In the genomic region with DNA sequence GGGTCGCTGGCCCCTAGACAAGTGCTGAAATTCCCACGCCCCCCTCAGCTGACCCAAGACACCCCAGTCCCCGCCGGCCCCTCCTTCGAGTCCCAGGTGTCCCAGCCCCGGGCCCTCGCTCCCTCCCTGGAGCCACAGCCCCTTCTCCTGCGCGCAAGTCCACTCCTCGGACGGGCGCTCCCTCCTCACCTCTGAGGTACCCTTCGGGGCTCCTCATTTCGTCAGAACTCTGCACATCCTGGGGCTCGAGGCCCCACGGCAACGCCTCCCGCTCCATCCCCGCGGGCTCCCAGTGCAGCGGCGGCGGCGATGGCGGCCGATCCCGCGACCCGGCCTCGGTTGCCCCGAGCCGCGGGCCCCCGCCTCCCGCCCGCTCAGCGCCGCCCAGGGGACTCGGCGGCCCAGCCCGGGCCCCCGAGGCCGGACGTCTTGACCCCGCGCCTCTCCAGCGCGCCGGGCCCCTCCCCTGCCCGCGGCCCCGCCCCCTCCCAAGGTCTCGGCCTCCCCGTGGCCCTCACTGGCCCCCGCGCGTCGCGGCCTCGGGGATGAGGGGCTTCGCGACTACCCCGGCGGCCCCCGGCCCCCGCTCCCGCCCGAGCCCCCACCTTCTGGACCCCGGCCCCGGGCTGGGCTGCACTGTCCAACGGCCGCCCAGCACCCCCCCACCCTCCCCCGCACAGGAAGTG, we compare ENCODE assay signal across 8 cellular contexts. TPM values are rescaled to one million over a fixed set of nuclear protein-coding genes. Genes with fewer than 3 reads are reported as not detected.
DNase-seq lines count a peak whose midpoint lies in the region; ATAC-seq, FAIRE-seq and TF ChIP-seq lines count a peak whose summit lies in the region.

Gene ZNF768 (minus strand): TSS at position 430 of the 686 bp plus-strand sequence. CDS start 153 bp downstream, at position 277.

- TF ChIP-seq EP300 in tibial nerve (IDR thresholded peaks at IDR 0.05) = no peak

- no peak for TF ChIP-seq POLR2A in endothelial cell of umbilical vein (IDR thresholded peaks at IDR 0.05; ENCODE audit: low read depth, low read length)
- no peak for TF ChIP-seq POLR2A in tibial nerve (IDR thresholded peaks at IDR 0.05)

- FAIRE-seq in endothelial cell of umbilical vein (lab: Jason Lieb, UNC) = no peak

- peak within 1 kb of the TSS; percentile 72 for H2AFZ ChIP-seq in endothelial cell of umbilical vein (ENCODE audit: low read depth, low read length)

- POLR2A ChIA-PET in endothelial cell of umbilical vein (lab: Charles Lee) = interaction anchor here (0.6 to 1.3 kb wide), 3 partner anchors 32 to 347 kb away, joined by 3 to 4 read pairs (median 4); partner anchors contain the start of gene ZNF764

- intact Hi-C loops in endothelial cell of umbilical vein (cut with micrococcal nuclease) = loop anchor here (1.0 to 5.0 kb wide), 5 partner anchors 59 to 171 kb away; partner anchors contain the start of genes FBRS, SRCAP and ZNF785

- H3K27me3 ChIP-seq in HUES6 (ENCODE audit: control insufficient read depth, insufficient read depth, low read length) = no peaks in the 10 kb centered on the region
- H3K27me3 ChIP-seq in endothelial cell of umbilical vein (ENCODE audit: control insufficient read depth in 2 of 2, insufficient read depth in 2 of 2, low read length in 2 of 2) = no peaks in the 10 kb centered on the region
- H3K27me3 ChIP-seq in mononuclear cell (ENCODE audit: insufficient read depth, low read length) = no peaks in the 10 kb centered on the region
- no peaks in the 10 kb centered on the region for H3K27me3 ChIP-seq in tibial nerve

- H3K4me1 ChIP-seq in HUES6 (ENCODE audit: control insufficient read depth, insufficient read depth, low read length) (peaks cover 7% of the 10 kb centered on the region), endothelial cell of umbilical vein (ENCODE audit: control insufficient read depth, extremely low read depth, insufficient read depth, low read length) (peaks cover 4% of the 10 kb centered on the region), mononuclear cell (ENCODE audit: insufficient read depth, low read length) (peaks cover 27% of the 10 kb centered on the region), tibial nerve (peaks cover 0 to 38% (median 11%) of the 10 kb centered on the region in 4 donors)

- H3K9me3 ChIP-seq in HUES6 (ENCODE audit: control insufficient read depth, insufficient read depth, low read depth, low read length) = no peaks in the 10 kb centered on the region
- no peaks in the 10 kb centered on the region for H3K9me3 ChIP-seq in endothelial cell of umbilical vein (replicated peaks; ENCODE audit: control insufficient read depth, insufficient read depth, low read length)
- no peaks in the 10 kb centered on the region for H3K9me3 ChIP-seq in mononuclear cell (ENCODE audit: low read depth, low read length)
- no peaks in the 10 kb centered on the region for H3K9me3 ChIP-seq in tibial nerve

- CTCF ChIA-PET in endothelial cell of umbilical vein (lab: Charles Lee) = interaction anchor here (1.0 to 1.5 kb wide), 8 partner anchors 9 to 76 kb away, joined by 3 to 14 read pairs (median 4); partner anchors contain the start of gene ZNF747

- TF ChIP-seq CTCF in endothelial cell of umbilical vein (IDR thresholded peaks at IDR 0.05; ENCODE audit: extremely low read depth in 1 of 2, insufficient read depth in 1 of 2, low read depth in 1 of 2, low read length in 2 of 2) (no peak), tibial nerve (IDR thresholded peaks at IDR 0.05) (no peak)

- H3K9me1 ChIP-seq in endothelial cell of umbilical vein (replicated peaks; ENCODE audit: control insufficient read depth, extremely low read depth, insufficient read depth, low read length) = no peaks in the 10 kb centered on the region

- no TSS peak for BruUV-seq in endothelial cell of umbilical vein (replicated peaks; lab: Mats Ljungman, UMichigan)

- H3K4me2 ChIP-seq in endothelial cell of umbilical vein (ENCODE audit: insufficient read depth, low read length) = peak within 1 kb of the TSS; percentile 67

- peak within 1 kb of the TSS; percentile 87; the same call in 1 of the 2 replicates for H3K27ac ChIP-seq in HUES6 (ENCODE audit: low read depth, low read length)
- peak within 1 kb of the TSS; percentile 80 for H3K27ac ChIP-seq in endothelial cell of umbilical vein (ENCODE audit: insufficient read depth, low read depth, low read length)
- H3K27ac ChIP-seq in tibial nerve = peak within 1 kb of the TSS; percentile 93 to 99 (median 98)

- dilution Hi-C loops in endothelial cell of umbilical vein (cut with MboI; ENCODE audit: extremely low pct_ligation_motif_present, low sequenced_read_pairs) = no loop called here

- DNase-seq in COLO668 (lab: John Stamatoyannopoulos, UW; ENCODE audit: unreplicated experiment) = peak; percentile 71
- peak; percentile 15 to 18 for DNase-seq in activated CD4-positive, alpha-beta T cell treated with anti-CD3 and anti-CD28 coated beads, Interleukin-2, amount 50 U/mL, for 4 hours
- DNase-seq in endothelial cell of umbilical vein (ENCODE audit: low read depth, low spot score) = peak; percentile 27
- DNase-seq in tibial nerve (ENCODE audit: low spot score in 2 of 2) = no peak
- no peak for DNase-seq in MV-4-11 (lab: John Stamatoyannopoulos, UW)

- ATAC-seq in GM19397 (IDR thresholded peaks at IDR 0.05; ENCODE audit: unreplicated experiment) = peak; percentile 37

- H3K9ac ChIP-seq in HUES6 (ENCODE audit: low read length) = peak within 1 kb of the TSS; percentile 91
- H3K9ac ChIP-seq in endothelial cell of umbilical vein (replicated peaks; ENCODE audit: extremely low read depth, insufficient read depth, low read length) = peak within 1 kb of the TSS; percentile 73

- no peaks in the 10 kb centered on the region for H4K20me1 ChIP-seq in endothelial cell of umbilical vein (replicated peaks; ENCODE audit: control insufficient read depth, extremely low read depth, insufficient read depth, low read length)

- H3K79me2 ChIP-seq in endothelial cell of umbilical vein (ENCODE audit: control insufficient read depth, insufficient read depth, low read length) = no peaks in the 10 kb centered on the region

- H3K36me3 ChIP-seq in HUES6 (ENCODE audit: control insufficient read depth, insufficient read depth, low read length) = peaks cover 22% of the 10 kb centered on the region
- H3K36me3 ChIP-seq in endothelial cell of umbilical vein (ENCODE audit: control insufficient read depth in 2 of 2, extremely low read depth in 1 of 2, insufficient read depth in 2 of 2, low read length in 2 of 2) = no peaks in the 10 kb centered on the region
- peaks cover 0 to 29% (median 0%) of the 10 kb centered on the region in 3 donors for H3K36me3 ChIP-seq in tibial nerve

- 1 to 3% methylated on average over 16 to 19 of the region's 73 CpGs for WGBS in tibial nerve, 2 donors

- peak within 1 kb of the TSS; percentile 84 for H3K4me3 ChIP-seq in HUES6 (ENCODE audit: low read depth, low read length)
- peak within 1 kb of the TSS; percentile 58 to 67 (median 65) for H3K4me3 ChIP-seq in endothelial cell of umbilical vein (replicated peaks in 1 of 3; ENCODE audit: insufficient read depth in 1 of 3, low read depth in 1 of 3, low read length in 3 of 3)
- peak within 1 kb of the TSS; percentile 74 for H3K4me3 ChIP-seq in mononuclear cell (ENCODE audit: low read length)
- peak within 1 kb of the TSS; percentile 66 to 93 (median 80) for H3K4me3 ChIP-seq in tibial nerve

TF ChIP-seq in endothelial cell of umbilical vein, 7 proteins besides CTCF, POLR2A, EP300 and RAD21:
- TF ChIP-seq JUN (IDR thresholded peaks at IDR 0.05; ENCODE audit: borderline replicate concordance, insufficient read depth, insufficient read length, low read depth) = no peak
- no peak for TF ChIP-seq MYC (IDR thresholded peaks at IDR 0.05; ENCODE audit: low read depth, low read length)
- TF ChIP-seq EZH2 (IDR thresholded peaks at IDR 0.05; ENCODE audit: borderline replicate concordance, low read depth, low read length, severe bottlenecking) = no peak
TF ChIP-seq in endothelial cell of umbilical vein: peak in this region for 0.

RNA-seq across cellular contexts. Expression of gene ZNF768, which starts in this region (rescaled TPM):
- total RNA-seq in endothelial cell of umbilical vein (24.7 and 25.1 TPM in 2 replicates), mononuclear cell (5.7 TPM), tibial nerve (10 to 100 TPM; 22.8 to 40.2 (median 31.8) TPM)
- polyA plus RNA-seq in endothelial cell of umbilical vein = 24.2 and 35.2 TPM in 2 replicates
- 19.2 and 23.6 TPM in 2 replicates for polyA plus RNA-seq in endothelial cell of umbilical vein (2011; cell fraction: cytosol; rRNA removed)
- polyA plus RNA-seq in endothelial cell of umbilical vein (2011; cell fraction: nucleus; rRNA removed) = 17.9 and 19.2 TPM in 2 replicates
- 14.8 and 22.0 TPM in 2 replicates for polyA plus RNA-seq in endothelial cell of umbilical vein (2012)
- polyA minus RNA-seq in endothelial cell of umbilical vein = 8.2 and 10.7 TPM in 2 replicates
- 23.0 TPM for polyA minus RNA-seq in endothelial cell of umbilical vein (2011; cell fraction: cytosol; rRNA and poly(A)+ RNA removed)
- 4.7 and 7.5 TPM in 2 replicates for polyA minus RNA-seq in endothelial cell of umbilical vein (2011; cell fraction: nucleus; rRNA and poly(A)+ RNA removed)

Comparison
In these comparisons a context has a peak if more than half of its experiments do, and no peak if none do; other contexts are left out.
1. DNase-seq: peak in COLO668 (single experiment), activated CD4-positive, alpha-beta T cell treated with anti-CD3 and anti-CD28 coated beads, Interleukin-2, amount 50 U/mL, for 4 hours (2 of 2) and endothelial cell of umbilical vein (single experiment); none in tibial nerve (0 of 2) and MV-4-11 (single experiment).
2. Peak in every context shown above with its lines, with median percentiles within 50 percentile points of each other: H3K27ac ChIP-seq and H3K4me3 ChIP-seq.